In the genomic region with DNA sequence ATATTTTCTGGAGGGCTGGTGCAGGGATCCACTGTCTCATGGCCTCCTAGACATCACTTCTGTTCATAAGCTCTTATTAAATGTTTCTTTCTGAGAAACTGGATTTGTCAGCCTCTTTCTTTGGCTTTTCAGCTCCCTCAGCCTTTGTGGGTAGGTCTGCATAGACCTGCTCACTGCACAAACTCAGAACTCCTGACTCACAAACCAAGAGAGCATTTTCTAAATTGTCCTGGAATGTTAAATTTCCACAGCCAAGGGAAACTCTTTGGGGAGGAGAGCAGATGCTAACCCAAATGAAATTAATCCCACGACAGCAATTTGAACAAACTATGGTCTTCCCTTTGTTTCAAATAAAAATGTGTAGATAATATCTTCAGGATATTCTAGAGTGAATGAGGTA, we compare ENCODE assay signal across 10 cellular contexts. TPM values are rescaled to one million over a fixed set of nuclear protein-coding genes. Genes with fewer than 3 reads are reported as not detected.
A peak's percentile ranks its signal among the peaks of the same experiment; 100 is the strongest.
DNase-seq lines count a peak whose midpoint lies in the region; ATAC-seq and TF ChIP-seq lines count a peak whose summit lies in the region.
"Had no signal": no experiment of that assay in that cellular context is flagged by ENCODE, and none has a peak within 500 bp of the region (broad histone marks: within the 10 kb centered on the region; RNA-seq: fewer than 3 reads in every experiment).

No MANE protein-coding gene starts in this region.

- no peaks in the 10 kb centered on the region for H3K9me3 ChIP-seq in suprapubic skin

- no peak overlapping the region for H3K4me3 ChIP-seq in fibroblast of the aortic adventitia (ENCODE audit: low read depth, low read length)
- no peak overlapping the region for H3K4me3 ChIP-seq in suprapubic skin

- DNase-seq in activated T-cell treated with anti-CD3 and anti-CD28 coated beads, Interleukin-2, amount 50 U/mL, for 24 hours = no peak
- DNase-seq in activated T-cell treated with anti-CD3 and anti-CD28 coated beads, Interleukin-2, amount 50 U/mL, for 1 hour = no peak
- no peak for DNase-seq in activated T-helper 2 cell treated with anti-CD3 and anti-CD28 coated beads, Interferon-gamma antibody, Interleukin-2, Interleukin-4, amounts not matched to agents 10 μg/mL and 5 μg/mL and 100 μg/mL, durations not matched to agents 14 hours and 24 hours and 36 hours (ENCODE audit: low spot score)
- DNase-seq in fibroblast of the aortic adventitia (ENCODE audit: low read depth) (peak; percentile 68), suprapubic skin (ENCODE audit: low spot score in 2 of 2) (no peak), SK-N-DZ (ENCODE audit: low spot score) (no peak), NCI-H2171 (lab: John Stamatoyannopoulos, UW) (no peak)
- DNase-seq: Kasumi-1 had no signal

- no peaks in the 10 kb centered on the region for H3K27me3 ChIP-seq in suprapubic skin

- peaks cover 85% of the 10 kb centered on the region for H3K36me3 Mint-ChIP-seq in activated T-cell treated with anti-CD3 and anti-CD28 coated beads, Interleukin-2, amount 50 U/mL, for 24 hours (ENCODE audit: low read depth)
- H3K36me3 Mint-ChIP-seq in activated T-helper 2 cell treated with anti-CD3 and anti-CD28 coated beads, Interferon-gamma antibody, Interleukin-2, Interleukin-4, amounts not matched to agents 10 μg/mL and 5 μg/mL and 100 μg/mL, durations not matched to agents 14 hours and 24 hours and 36 hours (ENCODE audit: low read depth) = peaks cover 95% of the 10 kb centered on the region

- H3K4me1 Mint-ChIP-seq in activated T-cell treated with anti-CD3 and anti-CD28 coated beads, Interleukin-2, amount 50 U/mL, for 24 hours (ENCODE audit: low read depth) = peaks cover 58% of the 10 kb centered on the region
- peaks cover 64% of the 10 kb centered on the region for H3K4me1 Mint-ChIP-seq in activated T-helper 2 cell treated with anti-CD3 and anti-CD28 coated beads, Interferon-gamma antibody, Interleukin-2, Interleukin-4, amounts not matched to agents 10 μg/mL and 5 μg/mL and 100 μg/mL, durations not matched to agents 14 hours and 24 hours and 36 hours (ENCODE audit: low read depth)

- H3K27ac ChIP-seq in suprapubic skin = peak overlapping the region; percentile 63

- no peak for TF ChIP-seq EP300 in suprapubic skin (IDR thresholded peaks at IDR 0.05)

- TF ChIP-seq CTCF in fibroblast of the aortic adventitia (IDR thresholded peaks at IDR 0.05; ENCODE audit: insufficient read depth, low read length) = no peak
- TF ChIP-seq CTCF in suprapubic skin (IDR thresholded peaks at IDR 0.05) = no peak

- TF ChIP-seq POLR2A in suprapubic skin (IDR thresholded peaks at IDR 0.05) = no peak

- ATAC-seq in GM18498 (IDR thresholded peaks at IDR 0.05; ENCODE audit: unreplicated experiment) = no peak

- peaks cover 13% of the 10 kb centered on the region for H3K36me3 ChIP-seq in suprapubic skin

- H3K9me3 Mint-ChIP-seq in activated T-cell treated with anti-CD3 and anti-CD28 coated beads, Interleukin-2, amount 50 U/mL, for 24 hours = no peaks in the 10 kb centered on the region
- no peaks in the 10 kb centered on the region for H3K9me3 Mint-ChIP-seq in activated T-helper 2 cell treated with anti-CD3 and anti-CD28 coated beads, Interferon-gamma antibody, Interleukin-2, Interleukin-4, amounts not matched to agents 10 μg/mL and 5 μg/mL and 100 μg/mL, durations not matched to agents 14 hours and 24 hours and 36 hours

- peak overlapping the region; percentile 64 for H3K4me3 Mint-ChIP-seq in activated T-cell treated with anti-CD3 and anti-CD28 coated beads, Interleukin-2, amount 50 U/mL, for 24 hours
- H3K4me3 Mint-ChIP-seq in activated T-helper 2 cell treated with anti-CD3 and anti-CD28 coated beads, Interferon-gamma antibody, Interleukin-2, Interleukin-4, amounts not matched to agents 10 μg/mL and 5 μg/mL and 100 μg/mL, durations not matched to agents 14 hours and 24 hours and 36 hours (ENCODE audit: low read depth) = peak overlapping the region; percentile 69

- peak overlapping the region; percentile 96 for H3K27ac Mint-ChIP-seq in activated T-cell treated with anti-CD3 and anti-CD28 coated beads, Interleukin-2, amount 50 U/mL, for 24 hours
- H3K27ac Mint-ChIP-seq in activated T-helper 2 cell treated with anti-CD3 and anti-CD28 coated beads, Interferon-gamma antibody, Interleukin-2, Interleukin-4, amounts not matched to agents 10 μg/mL and 5 μg/mL and 100 μg/mL, durations not matched to agents 14 hours and 24 hours and 36 hours = peak overlapping the region; percentile 98
- H3K27ac Mint-ChIP-seq: progenitor cell of endocrine pancreas had no signal

- 39% methylated on average over 1 of the region's 1 CpG for WGBS in suprapubic skin

- peaks cover 54% of the 10 kb centered on the region for H3K4me1 ChIP-seq in suprapubic skin

- intact Hi-C loops in activated T-helper 2 cell treated with anti-CD3 and anti-CD28 coated beads, Interferon-gamma antibody, Interleukin-2, Interleukin-4, amounts not matched to agents 10 μg/mL and 5 μg/mL and 100 μg/mL, durations not matched to agents 14 hours and 24 hours and 36 hours (cut with micrococcal nuclease) = loop anchor here (1.0 kb wide), 4 partner anchors 19 to 68 kb away; a partner anchor contains a TSS

- H3K27me3 Mint-ChIP-seq in activated T-cell treated with anti-CD3 and anti-CD28 coated beads, Interleukin-2, amount 50 U/mL, for 24 hours = no peaks in the 10 kb centered on the region
- H3K27me3 Mint-ChIP-seq in activated T-helper 2 cell treated with anti-CD3 and anti-CD28 coated beads, Interferon-gamma antibody, Interleukin-2, Interleukin-4, amounts not matched to agents 10 μg/mL and 5 μg/mL and 100 μg/mL, durations not matched to agents 14 hours and 24 hours and 36 hours (ENCODE audit: low read depth) = no peaks in the 10 kb centered on the region
- H3K27me3 Mint-ChIP-seq: progenitor cell of endocrine pancreas had no signal

RNA-seq across cellular contexts. Expression of a gene that starts 19.5 kb away (rescaled TPM):
- total RNA-seq in activated T-helper 2 cell treated with anti-CD3 and anti-CD28 coated beads, Interferon-gamma antibody, Interleukin-2, Interleukin-4, amounts not matched to agents 10 μg/mL and 5 μg/mL and 100 μg/mL, durations not matched to agents 14 hours and 24 hours and 36 hours = 114 and 115 TPM in 2 replicates
- total RNA-seq in fibroblast of the aortic adventitia (ENCODE audit: low replicate concordance) = 20.0 and 32.7 TPM in 2 replicates
- 10 to 100 TPM; 29.4 to 45.1 (median 38.9) TPM for total RNA-seq in suprapubic skin
- 26.2 and 36.2 TPM in 2 replicates for polyA plus RNA-seq in SK-N-DZ (2014; cell fraction: cytosol; rRNA removed)
- 34.9 and 42.6 TPM in 2 replicates for polyA plus RNA-seq in SK-N-DZ (2014; cell fraction: nucleus; rRNA removed)
